Comparison of ENCODE assay signal across 1 cellular context in the genomic region with DNA sequence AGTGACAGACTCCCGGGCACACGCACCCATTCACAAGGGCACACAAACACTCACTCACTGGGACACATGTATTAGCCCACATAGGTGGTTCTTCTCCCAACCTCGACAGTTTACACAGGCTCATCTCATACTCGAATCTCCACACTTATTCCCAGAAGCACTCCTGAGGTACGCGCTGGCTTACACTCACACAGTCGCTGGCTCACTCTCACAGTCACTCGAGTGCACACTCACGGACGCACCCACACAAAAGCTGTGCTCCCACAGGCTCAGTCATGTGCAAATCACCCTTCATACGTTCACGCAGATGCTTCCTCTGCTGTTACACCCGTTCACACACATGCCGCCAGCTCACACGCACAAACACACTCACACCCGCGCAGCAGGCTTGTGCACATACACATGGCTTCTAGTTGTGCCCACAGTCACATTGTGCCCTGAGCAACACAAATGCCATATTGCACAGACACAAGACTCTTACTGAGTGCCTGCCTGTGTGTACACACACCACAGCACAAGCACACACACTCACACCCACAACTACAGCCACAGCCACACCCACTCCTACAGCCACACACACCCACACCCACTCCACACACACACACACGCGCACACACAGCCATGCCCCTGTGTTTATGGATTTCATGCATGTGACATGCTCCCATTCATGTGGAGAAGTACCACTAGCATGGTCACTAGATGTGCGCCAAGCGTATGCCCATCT.
TF ChIP-seq lines count a peak whose summit lies in the region.

No MANE protein-coding gene starts in this region.

TF ChIP-seq in HEK293, 187 proteins besides CTCF, POLR2A, EP300 and RAD21 (continued from another document):
- TF ChIP-seq, protein P1, sequence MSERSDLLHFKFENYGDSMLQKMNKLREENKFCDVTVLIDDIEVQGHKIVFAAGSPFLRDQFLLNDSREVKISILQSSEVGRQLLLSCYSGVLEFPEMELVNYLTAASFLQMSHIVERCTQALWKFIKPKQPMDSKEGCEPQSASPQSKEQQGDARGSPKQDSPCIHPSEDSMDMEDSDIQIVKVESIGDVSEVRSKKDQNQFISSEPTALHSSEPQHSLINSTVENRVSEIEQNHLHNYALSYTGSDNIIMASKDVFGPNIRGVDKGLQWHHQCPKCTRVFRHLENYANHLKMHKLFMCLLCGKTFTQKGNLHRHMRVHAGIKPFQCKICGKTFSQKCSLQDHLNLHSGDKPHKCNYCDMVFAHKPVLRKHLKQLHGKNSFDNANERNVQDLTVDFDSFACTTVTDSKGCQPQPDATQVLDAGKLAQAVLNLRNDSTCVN (tag by site-specific recombination; optimal IDR thresholded peaks at IDR 0.05), result peak; percentile 11
- TF ChIP-seq ZNF561 (tag by site-specific recombination; IDR thresholded peaks at IDR 0.05; ENCODE audit: borderline replicate concordance) (no peak), ZNF701 (tag by site-specific recombination; IDR thresholded peaks at IDR 0.05) (no peak), ZNF544 (tag by site-specific recombination; IDR thresholded peaks at IDR 0.05) (no peak), ZFHX2 (tag by site-specific recombination; conservative IDR thresholded peaks at IDR 0.05) (peak; percentile 97)
